ENCODE assay signal across 8 cellular contexts in the genomic region with DNA sequence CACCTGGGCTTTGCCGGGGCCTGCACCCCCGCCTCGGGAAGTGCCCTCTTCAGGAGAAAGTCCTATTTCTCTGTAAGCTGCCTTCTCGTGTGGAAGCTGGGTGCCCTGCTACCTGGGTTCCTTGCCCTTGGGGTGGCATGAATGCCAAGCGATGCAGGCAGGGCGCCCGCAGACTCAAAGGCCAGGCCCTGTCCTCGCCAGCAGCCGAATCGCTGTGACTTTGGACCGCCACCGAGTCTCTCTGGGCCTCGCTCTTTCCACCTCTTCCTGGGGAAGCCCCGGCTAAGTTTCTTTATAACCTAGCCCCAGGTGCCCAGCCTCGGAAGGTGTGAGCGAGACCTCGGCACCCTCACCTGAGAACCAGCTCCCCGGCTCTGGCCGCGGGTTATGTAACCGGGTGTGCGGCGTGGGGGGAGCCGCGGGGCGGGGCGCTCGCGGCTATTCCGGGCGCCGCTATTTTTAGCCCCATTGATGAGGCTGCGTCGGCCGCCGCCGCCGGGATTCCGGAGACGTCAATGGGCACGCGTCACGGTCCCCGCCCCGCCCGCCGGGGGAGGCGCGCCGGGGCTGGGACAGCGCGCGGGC. TPM values are rescaled to one million over a fixed set of nuclear protein-coding genes. Genes with fewer than 3 reads are reported as not detected.
DNase-seq lines count a peak whose midpoint lies in the region; ATAC-seq and TF ChIP-seq lines count a peak whose summit lies in the region.

No MANE protein-coding gene starts in this region.

- no peaks in the 10 kb centered on the region for H3K79me2 ChIP-seq in PC-9 (ENCODE audit: low read depth)

- no peaks in the 10 kb centered on the region for H4K20me1 ChIP-seq in PC-9 (ENCODE audit: insufficient read depth)

- H3K27me3 Mint-ChIP-seq in nephron progenitor cell (ENCODE audit: low read depth, poor library complexity), result peaks cover 36% of the 10 kb centered on the region

- intact Hi-C loops in PC-9 (cut with micrococcal nuclease; ENCODE audit: unreplicated experiment), result loop anchor here (2.0 kb wide), 1 partner anchor 14 kb away; a partner anchor contains a TSS

- peak overlapping the region; percentile 78 for H3K4me3 Mint-ChIP-seq in nephron progenitor cell

- H3K4me3 ChIP-seq in PC-9, result peak overlapping the region; percentile 37; the same call in 1 of the 2 replicates
- peak overlapping the region; percentile 54 for H3K4me3 ChIP-seq in fibroblast of villous mesenchyme (ENCODE audit: low read depth, low read length)
- peak overlapping the region; percentile 15 to 66 for H3K4me3 ChIP-seq in stomach smooth muscle (ENCODE audit: low read length in 2 of 2)

- H3K27me3 ChIP-seq in PC-9 (ENCODE audit: insufficient read depth, low read depth), result no peaks in the 10 kb centered on the region; the same call in 1 of the 2 replicates
- H3K27me3 ChIP-seq in stomach smooth muscle (ENCODE audit: control insufficient read depth in 1 of 2, insufficient read depth in 2 of 2, low read length in 2 of 2), result no peaks in the 10 kb centered on the region

- no peak for TF ChIP-seq CTCF in PC-9 (conservative IDR thresholded peaks at IDR 0.05)
- TF ChIP-seq CTCF in fibroblast of villous mesenchyme (IDR thresholded peaks at IDR 0.05; ENCODE audit: insufficient read depth, low read depth, low read length), result no peak
- TF ChIP-seq CTCF in nephron progenitor cell (IDR thresholded peaks at IDR 0.05), result no peak

- H3K9ac ChIP-seq in stomach smooth muscle (ENCODE audit: low read length in 2 of 2), result peak overlapping the region; percentile 41 to 60

- H3K9me3 Mint-ChIP-seq in nephron progenitor cell, result no peaks in the 10 kb centered on the region

- peak; percentile 41 for ATAC-seq in HG03439 (IDR thresholded peaks at IDR 0.05; ENCODE audit: unreplicated experiment)

- POLR2A ChIA-PET in PC-9 (lab: Charles Lee; ENCODE audit: unreplicated experiment), result interaction anchor here (0.6 to 0.7 kb wide), 3 partner anchors 14 to 33 kb away, joined by 3 to 5 read pairs (median 4); a partner anchor contains a TSS

- H3K9me3 ChIP-seq in PC-9 (ENCODE audit: insufficient read depth, low read depth) (no peaks in the 10 kb centered on the region), stomach smooth muscle (ENCODE audit: control insufficient read depth in 2 of 2, low read length in 2 of 2) (no peaks in the 10 kb centered on the region)

- H3K27ac ChIP-seq in PC-9 (no peak overlapping the region), stomach smooth muscle (ENCODE audit: low read length) (peak overlapping the region; percentile 70)

- H3K36me3 ChIP-seq in PC-9 (ENCODE audit: low read depth), result no peaks in the 10 kb centered on the region
- no peaks in the 10 kb centered on the region for H3K36me3 ChIP-seq in stomach smooth muscle (ENCODE audit: control insufficient read depth in 2 of 2, insufficient read depth in 2 of 2, low read length in 2 of 2)

- peaks cover 34% of the 10 kb centered on the region; the same call in 1 of the 2 replicates for H3F3A ChIP-seq in PC-9 (ENCODE audit: insufficient read depth, low read depth)

- H3K4me1 ChIP-seq in PC-9 (replicated peaks; ENCODE audit: insufficient read depth), result peaks cover 14% of the 10 kb centered on the region
- H3K4me1 ChIP-seq in stomach smooth muscle (ENCODE audit: control insufficient read depth, insufficient read depth, low read length), result peaks cover 52% of the 10 kb centered on the region

- H3K27ac Mint-ChIP-seq in nephron progenitor cell, result no peak overlapping the region

- H3K9me2 ChIP-seq in PC-9 (ENCODE audit: insufficient read depth), result no peaks in the 10 kb centered on the region

- H3K4me1 Mint-ChIP-seq in nephron progenitor cell, result peaks cover 49% of the 10 kb centered on the region

- DNase-seq in SHP77 (lab: John Stamatoyannopoulos, UW) (peak; percentile 30 to 60), SHP77 treated with DMSO at 0.1 percent for 48 hours (lab: John Stamatoyannopoulos, UW) (no peak), PC-9 (peak; percentile 59 to 85), activated gamma-delta T cell (lab: John Stamatoyannopoulos, UW) (peak; percentile 90), fibroblast of villous mesenchyme (ENCODE audit: low read depth) (peak; percentile 88), nephron progenitor cell (peak; percentile 85)

- H2AFZ ChIP-seq in PC-9, result no peak overlapping the region

- BruUV-seq in PC-9 (replicated peaks; lab: Mats Ljungman, UMichigan), result no TSS peak

- CTCF ChIA-PET in PC-9 (lab: Charles Lee), result interaction anchor here (0.5 to 1.0 kb wide), 4 partner anchors 12 to 322 kb away, joined by 3 to 9 read pairs (median 4); a partner anchor contains a TSS

- no peaks in the 10 kb centered on the region for H3K36me3 Mint-ChIP-seq in nephron progenitor cell (ENCODE audit: low read depth)

- H3K4me2 ChIP-seq in PC-9, result peak overlapping the region; percentile 68

RNA-seq across cellular contexts. Expression of a gene that starts 14.6 kb away (rescaled TPM):
- total RNA-seq in PC-9 (2021) (6.5 and 13.4 TPM in 2 replicates), fibroblast of villous mesenchyme (2.2 and 2.9 TPM in 2 replicates)

RNA-seq across cellular contexts. Expression of a gene that starts 29.9 kb away (rescaled TPM):
- 0.50 TPM in 1 of 2 replicates, not detected in the other for total RNA-seq in PC-9 (2021)
- total RNA-seq in fibroblast of villous mesenchyme, result 2.2 and 7.7 TPM in 2 replicates

RNA-seq across cellular contexts. Expression of a gene that starts 33.1 kb away (rescaled TPM):
- total RNA-seq in PC-9 (2021) (44.6 and 59.0 TPM in 2 replicates), fibroblast of villous mesenchyme (70.0 and 71.8 TPM in 2 replicates)

RNA-seq across cellular contexts. Expression of a gene that starts 42.8 kb away (rescaled TPM):
- total RNA-seq in PC-9 (2021) (0.28 TPM in 1 of 2 replicates, not detected in the other), fibroblast of villous mesenchyme (0.32 and 0.43 TPM in 2 replicates)
